1 cellular context compared by ENCODE assay signal in genomic region chr4:1578968-1579833, GRCh38.
A peak's percentile ranks its signal among the peaks of the same experiment; 100 is the strongest.
TF ChIP-seq lines count a peak whose summit lies in the region.

No MANE protein-coding gene starts in this region.

TF ChIP-seq in GM23338, 12 proteins besides CTCF, POLR2A, EP300 and RAD21 (continued from another document):
- no peak for TF ChIP-seq ZNF462 (CRISPR knock-in tag; IDR thresholded peaks at IDR 0.05)
- TF ChIP-seq STAT1 (IDR thresholded peaks at IDR 0.05; ENCODE audit: unreplicated experiment) = no peak
- TF ChIP-seq EZH2phosphoT487 (IDR thresholded peaks at IDR 0.05; ENCODE audit: unreplicated experiment) = no peak
- no peak for TF ChIP-seq REST (IDR thresholded peaks at IDR 0.05; ENCODE audit: unreplicated experiment)
- peak; percentile 18; the same call in 1 of the 2 replicates for TF ChIP-seq POLR2AphosphoS5 (IDR thresholded peaks at IDR 0.05; ENCODE audit: low read depth)
TF ChIP-seq in GM23338: peak in this region for 2.
